In the genomic region with DNA sequence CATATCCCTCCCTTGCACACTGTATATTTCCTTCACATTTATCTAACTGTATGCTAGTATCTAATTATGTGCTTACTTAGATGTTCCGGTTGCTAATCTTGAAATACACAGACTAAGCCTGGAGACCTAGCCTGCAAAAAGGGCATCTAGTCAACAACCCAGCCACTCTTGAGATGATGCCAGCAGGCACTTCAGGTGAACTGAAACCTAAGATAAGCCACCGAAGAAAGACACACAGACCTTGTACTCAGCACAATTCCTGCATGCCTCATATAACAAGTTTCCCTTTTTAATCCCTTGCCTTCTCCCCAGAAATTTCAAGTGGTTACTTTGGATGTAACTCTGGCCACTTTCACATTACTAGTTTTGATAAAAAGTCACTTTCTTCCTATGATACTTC, we compare ENCODE assay signal across 33 cellular contexts.
"Had no signal": no experiment of that assay in that cellular context is flagged by ENCODE, and none has a peak within 500 bp of the region (broad histone marks: within the 10 kb centered on the region; RNA-seq: fewer than 3 reads in every experiment).

No MANE protein-coding gene starts in this region.

- H3K9me3 ChIP-seq: MG63, SJSA1, SK-N-SH had no signal

- H3K4me1 Mint-ChIP-seq: activated CD4-positive, alpha-beta T cell treated with anti-CD3 and anti-CD28 coated beads, Interleukin-2, amount 10 ng/mL, durations not matched to agents 7 days and 5 days; activated naive CD8-positive, alpha-beta T cell treated with anti-CD3 and anti-CD28 coated beads, Interleukin-2, amount 50 U/mL, for 24 hours; brain had no signal

- H3K27ac ChIP-seq: SJSA1 had no signal

- H3K9ac ChIP-seq: SK-N-SH had no signal

- H3K27me3 Mint-ChIP-seq: activated CD4-positive, alpha-beta memory T cell treated with anti-CD3 and anti-CD28 coated beads for 36 hours; activated CD4-positive, alpha-beta T cell treated with anti-CD3 and anti-CD28 coated beads, Interleukin-2, amount 10 ng/mL, durations not matched to agents 7 days and 5 days; activated naive CD8-positive, alpha-beta T cell treated with anti-CD3 and anti-CD28 coated beads, Interleukin-2, amount 50 U/mL, for 24 hours; brain had no signal

- H3K4me2 ChIP-seq: SK-N-SH had no signal

- H3K4me3 Mint-ChIP-seq: activated CD4-positive, alpha-beta memory T cell treated with anti-CD3 and anti-CD28 coated beads for 36 hours; activated CD4-positive, alpha-beta T cell treated with anti-CD3 and anti-CD28 coated beads, Interleukin-2, amount 10 ng/mL, durations not matched to agents 7 days and 5 days; activated naive CD4-positive, alpha-beta T cell treated with anti-CD3 and anti-CD28 coated beads for 36 hours; activated naive CD8-positive, alpha-beta T cell treated with anti-CD3 and anti-CD28 coated beads, Interleukin-2, amount 50 U/mL, for 24 hours; activated T-cell treated with anti-CD3 and anti-CD28 coated beads, Interleukin-2, amount 50 U/mL, for 4 hours; activated T-helper 1 cell treated with anti-CD3 and anti-CD28 coated beads, Interleukin-12 subunit alpha, Interleukin-12 subunit beta, Interleukin-2, Interleukin-4 antibody, amounts not matched to agents 30 ng/mL and 10 ng/mL and 1 ng/mL, durations not matched to agents 14 hours and 24 hours and 36 hours; brain; T-helper 1 cell treated with Interleukin-12 subunit alpha and Interleukin-12 subunit beta and Interleukin-4 antibody, amounts not matched to agents 30 μg/mL and 1 μg/mL, for 36 hours; T-helper 2 cell treated with Interferon-gamma antibody and Interleukin-4, amounts not matched to agents 5 μg/mL and 100 μg/mL, for 36 hours had no signal

- DNase-seq: activated CD4-positive, alpha-beta memory T cell treated with anti-CD3 and anti-CD28 coated beads for 36 hours; activated CD4-positive, alpha-beta T cell treated with anti-CD3 and anti-CD28 coated beads, Interleukin-2, amount 10 ng/mL, durations not matched to agents 7 days and 5 days; activated CD8-positive, alpha-beta memory T cell treated with anti-CD3 and anti-CD28 coated beads, Interleukin-2, amount 50 U/mL, for 4 hours; activated gamma-delta T cell treated with Interleukin-2 at 50 U/mL for 16 hours; activated naive CD4-positive, alpha-beta T cell treated with anti-CD3 and anti-CD28 coated beads for 36 hours; activated naive CD8-positive, alpha-beta T cell treated with anti-CD3 and anti-CD28 coated beads, Interleukin-2, amount 50 U/mL, for 24 hours; activated T-cell treated with anti-CD3 and anti-CD28 coated beads for 4 hours; activated T-cell treated with anti-CD3 and anti-CD28 coated beads, Interleukin-2, amount 50 U/mL, for 4 hours; anterior cingulate cortex; central memory CD4-positive, alpha-beta T cell; Kasumi-1; KG1; MG63; MV-4-11; NCI-H1092; NCI-H1436 treated with DMSO at 0.1 percent for 48 hours; NCI-H1694 treated with DMSO at 0.1 percent for 48 hours; NCI-H2029; NCI-H2171 treated with DMSO at 0.1 percent for 48 hours; NCI-H2227 treated with DMSO at 0.1 percent for 48 hours; NCI-H446; NCI-H510A treated with DMSO at 0.1 percent for 48 hours; NCI-H526 treated with DMSO at 0.1 percent for 48 hours; NCI-H774; SHP77 treated with DMSO at 0.1 percent for 48 hours; SK-N-SH had no signal

- H3K36me3 Mint-ChIP-seq: activated CD4-positive, alpha-beta memory T cell treated with anti-CD3 and anti-CD28 coated beads for 36 hours; brain had no signal

- H3K4me1 ChIP-seq: SJSA1 had no signal

- H3K27ac Mint-ChIP-seq: activated CD4-positive, alpha-beta memory T cell treated with anti-CD3 and anti-CD28 coated beads for 36 hours; activated CD4-positive, alpha-beta T cell treated with anti-CD3 and anti-CD28 coated beads, Interleukin-2, amount 10 ng/mL, durations not matched to agents 7 days and 5 days; activated naive CD4-positive, alpha-beta T cell treated with anti-CD3 and anti-CD28 coated beads for 36 hours; activated naive CD4-positive, alpha-beta T cell treated with anti-CD3 and anti-CD28 coated beads, Interleukin-2, amount 50 U/mL, for 72 hours; activated naive CD8-positive, alpha-beta T cell treated with anti-CD3 and anti-CD28 coated beads, Interleukin-2, amount 50 U/mL, for 24 hours; activated T-helper 1 cell treated with anti-CD3 and anti-CD28 coated beads, Interleukin-12 subunit alpha, Interleukin-12 subunit beta, Interleukin-2, Interleukin-4 antibody, amounts not matched to agents 30 ng/mL and 10 ng/mL and 1 ng/mL, durations not matched to agents 14 hours and 24 hours and 36 hours; brain; T-helper 1 cell treated with Interleukin-12 subunit alpha and Interleukin-12 subunit beta and Interleukin-4 antibody, amounts not matched to agents 30 μg/mL and 1 μg/mL, for 36 hours; T-helper 2 cell treated with Interferon-gamma antibody and Interleukin-4, amounts not matched to agents 5 μg/mL and 100 μg/mL, for 36 hours had no signal

- H3K27me3 ChIP-seq: MG63, SJSA1 had no signal

- H3K36me3 ChIP-seq: MG63, SJSA1 had no signal

- H3K4me3 ChIP-seq: MG63, SJSA1 had no signal

- ATAC-seq: activated naive CD4-positive, alpha-beta T cell treated with anti-CD3 and anti-CD28 coated beads, Interleukin-2, amount 50 U/mL, for 72 hours; activated naive CD8-positive, alpha-beta T cell treated with anti-CD3 and anti-CD28 coated beads, Interleukin-2, amount 50 U/mL, for 24 hours; activated T-cell treated with anti-CD3 and anti-CD28 coated beads, Interleukin-2, amount 50 U/mL, for 4 hours; Panc1 had no signal
